In genomic region chr4:177667687-177668086, GRCh38 we compare ENCODE assay signal across 14 cellular contexts.
DNase-seq lines count a peak whose midpoint lies in the region; TF ChIP-seq lines count a peak whose summit lies in the region.
"Had no signal": no experiment of that assay in that cellular context is flagged by ENCODE, and none has a peak within 500 bp of the region (broad histone marks: within the 10 kb centered on the region; RNA-seq: fewer than 3 reads in every experiment).

No MANE protein-coding gene starts in this region.

- no peaks in the 10 kb centered on the region for H3K36me3 ChIP-seq in Peyer's patch

- H3K4me3 ChIP-seq in Peyer's patch (no peak overlapping the region), epithelial cell of proximal tubule (ENCODE audit: low read depth, low read length) (no peak overlapping the region)
- H3K4me3 ChIP-seq: SK-N-MC had no signal

- no peaks in the 10 kb centered on the region for H3K4me1 ChIP-seq in Peyer's patch

- TF ChIP-seq POLR2A in Peyer's patch (IDR thresholded peaks at IDR 0.05) = no peak

- in situ Hi-C loops in ACHN (cut with HindIII; ENCODE audit: low pct_ligation_motif_present, low pct_unique_long_range_greater_than_20kb, low sequenced_read_pairs) (no loop called here), GM13976 (cut with MboI; ENCODE audit: low sequenced_read_pairs, unreplicated experiment) (no loop called here)

- DNase-seq in ACHN = peak; percentile 9
- no peak for DNase-seq in GM13976 (ENCODE audit: low spot score)
- DNase-seq in Peyer's patch = no peak
- no peak for DNase-seq in epithelial cell of proximal tubule (ENCODE audit: low read depth)
- DNase-seq in stimulated activated CD4-positive, alpha-beta T cell treated with anti-CD3 and anti-CD28 coated beads, Interleukin-4, amount 100 ng/mL, for 4 hours = no peak
- no peak for DNase-seq in activated CD8-positive, alpha-beta memory T cell treated with anti-CD3 and anti-CD28 coated beads, Interleukin-2, amount 50 U/mL, for 48 hours
- DNase-seq in activated CD8-positive, alpha-beta memory T cell treated with anti-CD3 and anti-CD28 coated beads for 24 hours = no peak
- no peak for DNase-seq in GOT3 (lab: John Stamatoyannopoulos, UW)
- DNase-seq: activated T-cell treated with anti-CD3 and anti-CD28 coated beads, Interleukin-2, amount 50 U/mL, for 4 hours; NCI-H1092 treated with DMSO at 0.1 percent for 48 hours; NCI-H446; posterior cingulate gyrus; stimulated activated naive CD4-positive, alpha-beta T cell had no signal

- H3K9me3 ChIP-seq in Peyer's patch = no peaks in the 10 kb centered on the region

- peak; percentile 37 for TF ChIP-seq CTCF in GM13976 (IDR thresholded peaks at IDR 0.05; ENCODE audit: borderline replicate concordance, control extremely low read depth, extremely low read depth, insufficient read depth, missing control alignments)
- peak in 4 of 6 experiments; percentile 12 to 52 (median 46) for TF ChIP-seq CTCF in Peyer's patch (IDR thresholded peaks at IDR 0.05)
- peak; percentile 42 for TF ChIP-seq CTCF in epithelial cell of proximal tubule (conservative IDR thresholded peaks at IDR 0.05; ENCODE audit: low read depth, low read length)

- no peak overlapping the region for H3K27ac ChIP-seq in Peyer's patch
- H3K27ac ChIP-seq: SK-N-MC had no signal

- H3K27me3 ChIP-seq in Peyer's patch = no peaks in the 10 kb centered on the region
